Comparison of ENCODE assay signal across 25 cellular contexts in the genomic region with DNA sequence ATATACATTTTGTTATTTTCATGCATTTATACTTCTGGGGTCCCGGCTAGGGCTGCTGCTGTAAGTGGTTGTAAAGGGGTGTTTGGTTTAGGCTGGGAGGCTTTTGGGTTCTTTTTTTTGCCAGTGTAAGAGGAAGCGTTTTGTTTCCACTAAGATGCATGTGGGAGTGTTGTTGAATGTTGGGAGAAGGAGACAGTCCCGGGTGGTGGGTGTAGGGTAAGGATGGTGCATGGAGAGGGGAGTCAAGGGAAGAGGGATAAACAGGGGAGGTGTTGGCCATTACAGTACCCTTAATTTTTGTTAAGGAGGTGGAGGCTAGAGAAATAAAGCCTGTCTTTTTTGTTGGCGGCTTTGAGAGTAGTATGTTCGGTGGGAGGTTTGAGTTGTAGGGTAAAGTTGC. TPM values are rescaled to one million over a fixed set of nuclear protein-coding genes. Genes with fewer than 3 reads are reported as not detected.
DNase-seq lines count a peak whose midpoint lies in the region; ATAC-seq, FAIRE-seq and TF ChIP-seq lines count a peak whose summit lies in the region.
"Had no signal": no experiment of that assay in that cellular context is flagged by ENCODE, and none has a peak within 500 bp of the region (broad histone marks: within the 10 kb centered on the region; RNA-seq: fewer than 3 reads in every experiment).

No MANE protein-coding gene starts in this region.

- peak overlapping the region; percentile 11; the same call in 1 of the 2 replicates for H2BK12ac ChIP-seq in H1 (ENCODE audit: low read depth, low read length)

- H3K9ac ChIP-seq in H1 (replicated peaks in 1 of 4; ENCODE audit: extremely low read depth in 1 of 4, low read depth in 3 of 4, low read length in 3 of 4) (no peak overlapping the region), mesendoderm (ENCODE audit: low read length) (peak overlapping the region; percentile 18)
- H3K9ac ChIP-seq: BLaER1 treated with 17β-estradiol and CSF1 and Interleukin-3, amounts not matched to agents 10 nM and 100 nM had no signal

- no peak for FAIRE-seq in H1 (lab: Jason Lieb, UNC)
- FAIRE-seq: A204.1, GM12891, GM18507 had no signal

- WGBS in heart right ventricle, 2 donors: 81 to 82% methylated on average over 5 of the region's 5 CpGs
- WGBS in H1 (ENCODE audit: extremely low coverage in 1 of 2, insufficient coverage in 1 of 2, insufficient read length in 1 of 2, insufficient replicate concordance in 2 of 2, low coverage in 1 of 2, low lambda C conversion rate in 2 of 2, missing lambda C conversion rate in 1 of 2), 2 experiments: 81% methylated on average over 5 of the region's 5 CpGs; no CpG with 5 or more reads in 1 of the 2 experiments
- 100% methylated on average over 2 of the region's 5 CpGs for WGBS in mesendoderm (ENCODE audit: extremely low coverage, insufficient coverage, low lambda C conversion rate)

- POLR2A ChIA-PET in H1 (lab: Charles Lee; ENCODE audit: partially characterized antibody): interaction anchor here (1.2 to 3.5 kb wide), 5 partner anchors 11 to 45 kb away, joined by 3 to 22 read pairs (median 4); partner anchors contain the start of genes ZNF688 and ZNF764

- CTCF ChIA-PET in H1 (lab: Charles Lee; ENCODE audit: partially characterized antibody): interaction anchor here (2.5 kb wide), 1 partner anchor 61 kb away, joined by 6 read pairs; no protein-coding TSS in a partner anchor

- H3K18ac ChIP-seq in H1 (ENCODE audit: extremely low read depth, low read length) (peak overlapping the region; percentile 20), mesendoderm (ENCODE audit: low read length) (no peak overlapping the region)

- no peaks in the 10 kb centered on the region for H3K9me3 ChIP-seq in cardiac muscle cell (ENCODE audit: low read depth)
- no peaks in the 10 kb centered on the region for H3K9me3 ChIP-seq in heart right ventricle
- no peaks in the 10 kb centered on the region for H3K9me3 ChIP-seq in H1 (ENCODE audit: insufficient read depth in 2 of 2, low read depth in 1 of 2, low read length in 1 of 2)
- H3K9me3 ChIP-seq: BE2C; BLaER1 treated with 17β-estradiol and CSF1 and Interleukin-3, amounts not matched to agents 10 nM and 100 nM had no signal

- no peak overlapping the region for H2AFZ ChIP-seq in H1 (ENCODE audit: low read length)

- H2BK5ac ChIP-seq in H1 (ENCODE audit: low read depth, low read length) (peak overlapping the region; percentile 15; the same call in 1 of the 2 replicates), mesendoderm (ENCODE audit: low read length) (peak overlapping the region; percentile 48)

- no peaks in the 10 kb centered on the region for H4K20me1 ChIP-seq in H1 (replicated peaks in 1 of 2; ENCODE audit: control insufficient read depth in 1 of 2, insufficient read depth in 2 of 2, low read length in 2 of 2)
- H4K20me1 ChIP-seq: BLaER1 treated with 17β-estradiol and CSF1 and Interleukin-3, amounts not matched to agents 10 nM and 100 nM had no signal

- TF ChIP-seq POLR2A in H1 (IDR thresholded peaks at IDR 0.05; ENCODE audit: control extremely low read depth in 1 of 2, low read depth in 2 of 2, low read length in 2 of 2): no peak

- H4K8ac ChIP-seq in H1 (ENCODE audit: extremely low read depth, insufficient read depth, low read length): no peak overlapping the region
- H4K8ac ChIP-seq in mesendoderm (ENCODE audit: low read depth, low read length): no peak overlapping the region

- H3K4me3 ChIP-seq in cardiac muscle cell (no peak overlapping the region), heart right ventricle (no peak overlapping the region), H1 (ENCODE audit: extremely low read depth in 1 of 4, insufficient read depth in 2 of 4, low read depth in 3 of 4, low read length in 4 of 4) (no peak overlapping the region), mesendoderm (ENCODE audit: low read length) (no peak overlapping the region)
- H3K4me3 ChIP-seq: BLaER1 treated with 17β-estradiol and CSF1 and Interleukin-3, amounts not matched to agents 10 nM and 100 nM had no signal

- H2BK20ac ChIP-seq in H1 (ENCODE audit: low read length): no peak overlapping the region

- H3K4me1 ChIP-seq in cardiac muscle cell (ENCODE audit: low read depth): peaks cover 58% of the 10 kb centered on the region
- H3K4me1 ChIP-seq in heart right ventricle: peaks cover 6 to 39% (median 30%) of the 10 kb centered on the region in 9 donors
- H3K4me1 ChIP-seq in H1 (replicated peaks in 1 of 4; ENCODE audit: control insufficient read depth in 3 of 4, insufficient read depth in 4 of 4, low read length in 3 of 4): peaks cover 5 to 23% (median 19%) of the 10 kb centered on the region in 4 experiments
- peaks cover 19% of the 10 kb centered on the region for H3K4me1 ChIP-seq in mesendoderm (ENCODE audit: control insufficient read depth, low read depth, low read length)

- no peaks in the 10 kb centered on the region for H3K36me3 ChIP-seq in cardiac muscle cell
- no peaks in the 10 kb centered on the region for H3K36me3 ChIP-seq in heart right ventricle
- H3K36me3 ChIP-seq in H1 (ENCODE audit: control insufficient read depth in 2 of 4, insufficient read depth in 4 of 4, low read length in 3 of 4): no peaks in the 10 kb centered on the region
- H3K36me3 ChIP-seq in mesendoderm (ENCODE audit: control insufficient read depth, insufficient read depth, low read length): no peaks in the 10 kb centered on the region
- H3K36me3 ChIP-seq: BE2C had no signal

- H3K56ac ChIP-seq in H1 (replicated peaks; ENCODE audit: insufficient read length, low read depth, low read length): no peak overlapping the region
- H3K56ac ChIP-seq in mesendoderm (ENCODE audit: low read length): peak overlapping the region; percentile 57

- H3K79me2 ChIP-seq in H1 (ENCODE audit: control insufficient read depth in 1 of 2, insufficient read depth in 2 of 2, low read length in 2 of 2) (no peaks in the 10 kb centered on the region), mesendoderm (ENCODE audit: control insufficient read depth, insufficient read depth, low read length) (no peaks in the 10 kb centered on the region)

- no peak overlapping the region for H4K91ac ChIP-seq in H1 (replicated peaks; ENCODE audit: insufficient read length, low read length)

- H2BK120ac ChIP-seq in H1 (replicated peaks; ENCODE audit: low read depth, low read length): no peak overlapping the region
- peak overlapping the region; percentile 8 for H2BK120ac ChIP-seq in mesendoderm (ENCODE audit: low read depth, low read length)

- H4K5ac ChIP-seq in H1 (ENCODE audit: insufficient read length, low read depth, low read length) (no peak overlapping the region), mesendoderm (ENCODE audit: low read length) (no peak overlapping the region)

- H2BK15ac ChIP-seq in H1 (ENCODE audit: low read length) (no peak overlapping the region), mesendoderm (replicated peaks; ENCODE audit: low read depth) (no peak overlapping the region)

- no peaks in the 10 kb centered on the region for H3K27me3 ChIP-seq in cardiac muscle cell
- no peaks in the 10 kb centered on the region for H3K27me3 ChIP-seq in heart right ventricle
- no peaks in the 10 kb centered on the region for H3K27me3 ChIP-seq in H1 (replicated peaks in 1 of 4; ENCODE audit: control insufficient read depth in 3 of 4, extremely low read depth in 1 of 4, insufficient read depth in 3 of 4, low read length in 3 of 4)
- no peaks in the 10 kb centered on the region for H3K27me3 ChIP-seq in mesendoderm (ENCODE audit: insufficient read depth, low read length, poor library complexity)
- H3K27me3 ChIP-seq: BE2C; BLaER1 treated with 17β-estradiol and CSF1 and Interleukin-3, amounts not matched to agents 10 nM and 100 nM had no signal

- no peaks in the 10 kb centered on the region for H3K79me1 ChIP-seq in H1 (ENCODE audit: low read depth, low read length)
- no peaks in the 10 kb centered on the region for H3K79me1 ChIP-seq in mesendoderm (ENCODE audit: low read length)

- H3K14ac ChIP-seq in H1 (ENCODE audit: insufficient read length): no peak overlapping the region

- H3K23ac ChIP-seq in H1 (ENCODE audit: insufficient read length) (no peak overlapping the region), mesendoderm (ENCODE audit: low read length) (no peak overlapping the region)

- no peak for ATAC-seq in heart right ventricle

- H3K4ac ChIP-seq in H1 (replicated peaks; ENCODE audit: insufficient read length, low read depth, low read length) (no peak overlapping the region), mesendoderm (ENCODE audit: low read depth, low read length) (no peak overlapping the region)

- H3K27ac ChIP-seq in cardiac muscle cell (peak overlapping the region; percentile 96), heart right ventricle (no peak overlapping the region), H1 (ENCODE audit: low read depth, low read length) (no peak overlapping the region), mesendoderm (ENCODE audit: low read depth, low read length) (no peak overlapping the region)
- H3K27ac ChIP-seq: 22Rv1; BLaER1 treated with 17β-estradiol and CSF1 and Interleukin-3, amounts not matched to agents 10 nM and 100 nM had no signal

- no peak for TF ChIP-seq EP300 in H1 (IDR thresholded peaks at IDR 0.05; ENCODE audit: borderline replicate concordance in 1 of 2, low read depth in 2 of 2, low read length in 2 of 2)

- DNase-seq in cardiac muscle cell (ENCODE audit: low read depth in 1 of 2, low spot score in 1 of 2): no peak
- no peak for DNase-seq in heart right ventricle
- no peak for DNase-seq in H1 (ENCODE audit: low read depth in 1 of 2, low spot score in 2 of 2)
- no peak for DNase-seq in mesendoderm
- no peak for DNase-seq in NCI-H1417 treated with DMSO at 0.1 percent for 48 hours (lab: John Stamatoyannopoulos, UW)
- DNase-seq in NCI-H1694 (lab: John Stamatoyannopoulos, UW): no peak
- no peak for DNase-seq in NCI-H128 (lab: John Stamatoyannopoulos, UW; ENCODE audit: unreplicated experiment)
- DNase-seq: ACHN; AML-193; BE2C; Calu3; CD4-positive, alpha-beta memory T cell; COR-L47; DMS53; DMS79 treated with DMSO at 0.1 percent for 48 hours; GF-D8; GOT3; H7; HCEC 1CT had no signal

- H2AK5ac ChIP-seq in H1 (ENCODE audit: low read depth, low read length) (no peak overlapping the region), mesendoderm (ENCODE audit: low read length) (peak overlapping the region; percentile 85)

- TF ChIP-seq CTCF in cardiac muscle cell (IDR thresholded peaks at IDR 0.05; ENCODE audit: low read depth, low read length): no peak
- no peak for TF ChIP-seq CTCF in heart right ventricle (IDR thresholded peaks at IDR 0.05)
- no peak for TF ChIP-seq CTCF in H1 (IDR thresholded peaks at IDR 0.05; ENCODE audit: control extremely low read depth in 1 of 3, insufficient read depth in 1 of 3, low read depth in 1 of 3, low read length in 3 of 3)

- no peak overlapping the region; a peak in 1 of 4 replicates for H3K4me2 ChIP-seq in H1 (ENCODE audit: insufficient read depth in 1 of 2, low read depth in 2 of 2, low read length in 2 of 2)
- no peak overlapping the region for H3K4me2 ChIP-seq in mesendoderm (ENCODE audit: low read length)

- TF ChIP-seq RAD21 in H1 (IDR thresholded peaks at IDR 0.05 in 1 of 2, conservative IDR thresholded peaks at IDR 0.05 in 1 of 2; ENCODE audit: low read depth in 2 of 2, low read length in 2 of 2): no peak

- intact Hi-C loops in heart right ventricle (cut with DNase I): no loop called here

- H3K23me2 ChIP-seq in H1 (ENCODE audit: low read depth, low read length): peaks cover 2% of the 10 kb centered on the region; the same call in 1 of the 2 replicates

RNA-seq across cellular contexts. Expression of gene ZNF747, which starts 8.4 kb away (rescaled TPM):
- total RNA-seq in cardiac muscle cell (16.2 and 17.7 TPM in 2 replicates), heart right ventricle (10 to 100 TPM in 7 of 10 donors, 1 to 10 TPM in 3; 8.5 to 14.3 (median 10.7) TPM)
- polyA plus RNA-seq in cardiac muscle cell (12.7 and 17.5 TPM in 2 replicates), heart right ventricle (1 to 10 TPM; 8.5 to 9.2 TPM), H1 (2011; rRNA removed) (9.9 and 10.7 TPM in 2 replicates)
- 10.3 and 12.0 TPM in 2 replicates for total RNA-seq in H1 (2021; fragmentation: NEBNext Ultra II Directional; extraction: Animal tissue kit (Norgen Biotek cat#: 25700))
- polyA plus RNA-seq in H1 (2011; cell fraction: cytosol; rRNA removed): 8.8 TPM
- polyA plus RNA-seq in H1 (2011; cell fraction: nucleus; rRNA removed): 7.6 TPM
- polyA plus RNA-seq in H1 (2012, experiment 1 of 2): 5.0 to 6.3 TPM (median 5.5 TPM) in 4 replicates
- 7.7 TPM for polyA plus RNA-seq in H1 (2012, experiment 2 of 2)
- polyA plus RNA-seq in H1 (2013, experiment 1 of 2): 5.0 TPM
- 5.1 TPM for polyA plus RNA-seq in H1 (2013, experiment 2 of 2)
- polyA minus RNA-seq in H1 (2011; rRNA and poly(A)+ RNA removed): 6.0 and 6.5 TPM in 2 replicates
- polyA minus RNA-seq in H1 (2011; cell fraction: cytosol; rRNA and poly(A)+ RNA removed): 6.8 TPM
- 11.6 TPM for polyA minus RNA-seq in H1 (2011; cell fraction: nucleus; rRNA and poly(A)+ RNA removed)
- polyA plus RNA-seq in mesendoderm (2013, experiment 1 of 2): 5.4 TPM
- polyA plus RNA-seq in mesendoderm (2013, experiment 2 of 2): 5.2 TPM
- total RNA-seq: G401 had no signal

RNA-seq across cellular contexts. Expression of gene ZNF764, which starts 15.1 kb away (rescaled TPM):
- 25.3 and 34.7 TPM in 2 replicates for total RNA-seq in cardiac muscle cell
- 12.0 and 17.9 TPM in 2 replicates for polyA plus RNA-seq in cardiac muscle cell
- 10 to 100 TPM in 5 of 10 donors, 1 to 10 TPM in 5; 6.3 to 15.3 (median 10.3) TPM for total RNA-seq in heart right ventricle
- 10 to 100 TPM in 1 of 2 donors, 1 to 10 TPM in 1; 5.6 to 11.7 TPM for polyA plus RNA-seq in heart right ventricle
- 7.7 and 8.4 TPM in 2 replicates for total RNA-seq in H1 (2021; fragmentation: NEBNext Ultra II Directional; extraction: Animal tissue kit (Norgen Biotek cat#: 25700))
- polyA plus RNA-seq in H1 (2011; rRNA removed): 5.7 and 8.3 TPM in 2 replicates
- 5.5 TPM for polyA plus RNA-seq in H1 (2011; cell fraction: cytosol; rRNA removed)
- 8.2 TPM for polyA plus RNA-seq in H1 (2011; cell fraction: nucleus; rRNA removed)
- 4.7 to 5.7 TPM (median 5.0 TPM) in 4 replicates for polyA plus RNA-seq in H1 (2012, experiment 1 of 2)
- polyA plus RNA-seq in H1 (2012, experiment 2 of 2): 5.7 TPM
- 4.9 TPM for polyA plus RNA-seq in H1 (2013, experiment 1 of 2)
- 4.6 TPM for polyA plus RNA-seq in H1 (2013, experiment 2 of 2)
- 2.0 and 2.3 TPM in 2 replicates for polyA minus RNA-seq in H1 (2011; rRNA and poly(A)+ RNA removed)
- 7.2 TPM for polyA minus RNA-seq in H1 (2011; cell fraction: cytosol; rRNA and poly(A)+ RNA removed)
- polyA minus RNA-seq in H1 (2011; cell fraction: nucleus; rRNA and poly(A)+ RNA removed): 4.4 TPM
- 3.5 TPM for polyA plus RNA-seq in mesendoderm (2013, experiment 1 of 2)
- polyA plus RNA-seq in mesendoderm (2013, experiment 2 of 2): 3.3 TPM

RNA-seq across cellular contexts. Expression of gene ZNF768, which starts 16.7 kb away (rescaled TPM):
- total RNA-seq in cardiac muscle cell (73.1 and 79.1 TPM in 2 replicates), heart right ventricle (10 to 100 TPM; 36.0 to 71.7 (median 43.3) TPM)
- polyA plus RNA-seq in cardiac muscle cell (19.4 and 31.0 TPM in 2 replicates), heart right ventricle (10 to 100 TPM; 51.8 to 75.1 TPM), H1 (2011; rRNA removed) (47.7 and 63.3 TPM in 2 replicates)
- 34.7 and 36.1 TPM in 2 replicates for total RNA-seq in H1 (2021; fragmentation: NEBNext Ultra II Directional; extraction: Animal tissue kit (Norgen Biotek cat#: 25700))
- 42.8 TPM for polyA plus RNA-seq in H1 (2011; cell fraction: cytosol; rRNA removed)
- polyA plus RNA-seq in H1 (2011; cell fraction: nucleus; rRNA removed): 40.0 TPM
- polyA plus RNA-seq in H1 (2012, experiment 1 of 2): 25.3 to 31.6 TPM (median 27.9 TPM) in 4 replicates
- polyA plus RNA-seq in H1 (2012, experiment 2 of 2): 28.8 TPM
- polyA plus RNA-seq in H1 (2013, experiment 1 of 2): 26.6 TPM
- polyA plus RNA-seq in H1 (2013, experiment 2 of 2): 28.4 TPM
- polyA minus RNA-seq in H1 (2011; rRNA and poly(A)+ RNA removed): 14.0 and 14.1 TPM in 2 replicates
- polyA minus RNA-seq in H1 (2011; cell fraction: cytosol; rRNA and poly(A)+ RNA removed): 29.0 TPM
- 15.6 TPM for polyA minus RNA-seq in H1 (2011; cell fraction: nucleus; rRNA and poly(A)+ RNA removed)
- 20.2 TPM for polyA plus RNA-seq in mesendoderm (2013, experiment 1 of 2)
- polyA plus RNA-seq in mesendoderm (2013, experiment 2 of 2): 20.4 TPM

RNA-seq across cellular contexts. Expression of gene ZNF688, which starts 28.4 kb away (rescaled TPM):
- total RNA-seq in cardiac muscle cell (18.3 and 22.0 TPM in 2 replicates), heart right ventricle (10 to 100 TPM in 7 of 10 donors, 1 to 10 TPM in 3; 6.3 to 16.2 (median 12.4) TPM)
- polyA plus RNA-seq in cardiac muscle cell (12.4 and 25.0 TPM in 2 replicates), heart right ventricle (10 to 100 TPM in 1 of 2 donors, 1 to 10 TPM in 1; 9.3 to 23.8 TPM), H1 (2011; rRNA removed) (2.7 and 6.3 TPM in 2 replicates)
- total RNA-seq in H1 (2021; fragmentation: NEBNext Ultra II Directional; extraction: Animal tissue kit (Norgen Biotek cat#: 25700)): 3.5 and 3.7 TPM in 2 replicates
- 3.3 TPM for polyA plus RNA-seq in H1 (2011; cell fraction: cytosol; rRNA removed)
- 5.4 TPM for polyA plus RNA-seq in H1 (2011; cell fraction: nucleus; rRNA removed)
- 3.0 to 4.6 TPM (median 3.6 TPM) in 4 replicates for polyA plus RNA-seq in H1 (2012, experiment 1 of 2)
- polyA plus RNA-seq in H1 (2012, experiment 2 of 2): 1.7 TPM
- polyA plus RNA-seq in H1 (2013, experiment 1 of 2): 3.8 TPM
- 2.6 TPM for polyA plus RNA-seq in H1 (2013, experiment 2 of 2)
- 0.63 TPM in 2 replicates for polyA minus RNA-seq in H1 (2011; rRNA and poly(A)+ RNA removed)
- 3.4 TPM for polyA minus RNA-seq in H1 (2011; cell fraction: cytosol; rRNA and poly(A)+ RNA removed)
- 3.1 TPM for polyA minus RNA-seq in H1 (2011; cell fraction: nucleus; rRNA and poly(A)+ RNA removed)
- 2.2 TPM for polyA plus RNA-seq in mesendoderm (2013, experiment 1 of 2)
- 2.3 TPM for polyA plus RNA-seq in mesendoderm (2013, experiment 2 of 2)

RNA-seq across cellular contexts. Expression of gene ZNF785, which starts 42.4 kb away (rescaled TPM):
- total RNA-seq in cardiac muscle cell: 19.3 and 25.5 TPM in 2 replicates
- polyA plus RNA-seq in cardiac muscle cell: 12.0 and 12.9 TPM in 2 replicates
- total RNA-seq in heart right ventricle: 1 to 10 TPM; 2.8 to 8.4 (median 5.4) TPM
- 1 to 10 TPM; 3.0 to 7.4 TPM for polyA plus RNA-seq in heart right ventricle
- 12.9 and 14.8 TPM in 2 replicates for total RNA-seq in H1 (2021; fragmentation: NEBNext Ultra II Directional; extraction: Animal tissue kit (Norgen Biotek cat#: 25700))
- polyA plus RNA-seq in H1 (2011; rRNA removed): 8.6 and 11.7 TPM in 2 replicates
- 13.3 TPM for polyA plus RNA-seq in H1 (2011; cell fraction: cytosol; rRNA removed)
- polyA plus RNA-seq in H1 (2011; cell fraction: nucleus; rRNA removed): 14.2 TPM
- polyA plus RNA-seq in H1 (2012, experiment 1 of 2): 7.3 to 12.2 TPM (median 10.2 TPM) in 4 replicates
- polyA plus RNA-seq in H1 (2012, experiment 2 of 2): 5.7 TPM
- 8.0 TPM for polyA plus RNA-seq in H1 (2013, experiment 1 of 2)
- 7.3 TPM for polyA plus RNA-seq in H1 (2013, experiment 2 of 2)
- 6.1 and 6.8 TPM in 2 replicates for polyA minus RNA-seq in H1 (2011; rRNA and poly(A)+ RNA removed)
- polyA minus RNA-seq in H1 (2011; cell fraction: cytosol; rRNA and poly(A)+ RNA removed): 6.2 TPM
- 14.3 TPM for polyA minus RNA-seq in H1 (2011; cell fraction: nucleus; rRNA and poly(A)+ RNA removed)
- polyA plus RNA-seq in mesendoderm (2013, experiment 1 of 2): 3.8 TPM
- 3.4 TPM for polyA plus RNA-seq in mesendoderm (2013, experiment 2 of 2)
- total RNA-seq: G401 had no signal
